ENCODE assay signal across 26 cellular contexts in the genomic region with DNA sequence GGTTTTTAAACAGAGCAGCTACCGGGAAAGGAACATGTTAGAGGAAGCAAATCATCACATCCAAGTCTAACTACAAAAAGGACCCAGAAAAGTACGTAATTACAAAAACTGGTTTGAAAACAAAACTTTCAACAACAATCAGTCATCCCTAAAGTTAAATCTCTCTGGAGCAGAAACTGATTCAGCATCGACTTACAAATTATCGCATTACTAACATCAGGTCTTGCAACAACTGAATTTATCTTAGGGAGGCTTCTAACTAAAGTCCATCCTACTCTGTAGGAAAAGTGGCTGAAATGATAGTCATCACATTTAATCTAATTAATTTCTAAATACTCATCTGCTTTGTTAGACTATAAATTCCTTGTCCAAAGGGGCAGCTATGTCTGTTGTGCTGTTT.
DNase-seq lines count a peak whose midpoint lies in the region; ATAC-seq and TF ChIP-seq lines count a peak whose summit lies in the region.
"Had no signal": no experiment of that assay in that cellular context is flagged by ENCODE, and none has a peak within 500 bp of the region (broad histone marks: within the 10 kb centered on the region; RNA-seq: fewer than 3 reads in every experiment).

No MANE protein-coding gene starts in this region.

- H3K9me3 ChIP-seq in thyroid gland, result no peaks in the 10 kb centered on the region
- H3K9me3 ChIP-seq: colonic mucosa, SJSA1 had no signal

- ATAC-seq in activated naive CD8-positive, alpha-beta T cell treated with anti-CD3 and anti-CD28 coated beads, Interleukin-2, amount 50 U/mL, for 24 hours, result no peak
- ATAC-seq in natural killer cell, result no peak
- ATAC-seq: activated T-cell treated with anti-CD3 and anti-CD28 coated beads, Interleukin-2, amount 50 U/mL, for 4 hours; HCT116 had no signal

- H3K9me3 Mint-ChIP-seq in activated naive CD8-positive, alpha-beta T cell treated with anti-CD3 and anti-CD28 coated beads for 36 hours, result no peaks in the 10 kb centered on the region
- H3K9me3 Mint-ChIP-seq in activated naive CD8-positive, alpha-beta T cell treated with anti-CD3 and anti-CD28 coated beads, Interleukin-2, amount 50 U/mL, for 24 hours, result no peaks in the 10 kb centered on the region
- H3K9me3 Mint-ChIP-seq in natural killer cell, result no peaks in the 10 kb centered on the region
- H3K9me3 Mint-ChIP-seq: activated T-cell treated with anti-CD3 and anti-CD28 coated beads, Interleukin-2, amount 50 U/mL, for 4 hours; type B pancreatic cell had no signal

- no peak overlapping the region for H3K4me3 Mint-ChIP-seq in activated naive CD8-positive, alpha-beta T cell treated with anti-CD3 and anti-CD28 coated beads for 36 hours
- H3K4me3 Mint-ChIP-seq in activated naive CD8-positive, alpha-beta T cell treated with anti-CD3 and anti-CD28 coated beads, Interleukin-2, amount 50 U/mL, for 24 hours, result no peak overlapping the region
- H3K4me3 Mint-ChIP-seq in natural killer cell, result no peak overlapping the region
- H3K4me3 Mint-ChIP-seq: activated T-cell treated with anti-CD3 and anti-CD28 coated beads, Interleukin-2, amount 50 U/mL, for 4 hours; type B pancreatic cell had no signal

- peaks cover 23 to 44% of the 10 kb centered on the region in 2 donors for H3K4me1 ChIP-seq in thyroid gland
- H3K4me1 ChIP-seq: colonic mucosa had no signal

- H3K27ac Mint-ChIP-seq in activated naive CD8-positive, alpha-beta T cell treated with anti-CD3 and anti-CD28 coated beads for 36 hours, result peak overlapping the region; percentile 25
- no peak overlapping the region for H3K27ac Mint-ChIP-seq in activated naive CD8-positive, alpha-beta T cell treated with anti-CD3 and anti-CD28 coated beads, Interleukin-2, amount 50 U/mL, for 24 hours
- H3K27ac Mint-ChIP-seq in natural killer cell, result peak overlapping the region; percentile 4 to 16
- H3K27ac Mint-ChIP-seq: type B pancreatic cell had no signal

- TF ChIP-seq CTCF in natural killer cell (IDR thresholded peaks at IDR 0.05), result no peak
- no peak for TF ChIP-seq CTCF in thyroid gland (IDR thresholded peaks at IDR 0.05)

- H3K27ac ChIP-seq in thyroid gland, result peak overlapping the region in 2 of 3 donors; percentile 13 to 26
- H3K27ac ChIP-seq: C4-2B, colonic mucosa, SJSA1 had no signal

- no peak for TF ChIP-seq POLR2A in thyroid gland (IDR thresholded peaks at IDR 0.05)

- 47 to 65% methylated on average over 4 of the region's 4 CpGs for WGBS in thyroid gland, 2 donors

- H3K4me1 Mint-ChIP-seq in activated naive CD8-positive, alpha-beta T cell treated with anti-CD3 and anti-CD28 coated beads for 36 hours, result peaks cover 72% of the 10 kb centered on the region
- H3K4me1 Mint-ChIP-seq in activated naive CD8-positive, alpha-beta T cell treated with anti-CD3 and anti-CD28 coated beads, Interleukin-2, amount 50 U/mL, for 24 hours, result peaks cover 78% of the 10 kb centered on the region
- H3K4me1 Mint-ChIP-seq in natural killer cell, result peaks cover 69 to 74% of the 10 kb centered on the region in 2 donors

- H3K36me3 Mint-ChIP-seq in activated naive CD8-positive, alpha-beta T cell treated with anti-CD3 and anti-CD28 coated beads for 36 hours, result peaks cover 3% of the 10 kb centered on the region
- no peaks in the 10 kb centered on the region for H3K36me3 Mint-ChIP-seq in activated naive CD8-positive, alpha-beta T cell treated with anti-CD3 and anti-CD28 coated beads, Interleukin-2, amount 50 U/mL, for 24 hours (ENCODE audit: low read depth)
- H3K36me3 Mint-ChIP-seq in natural killer cell, result no peaks in the 10 kb centered on the region
- H3K36me3 Mint-ChIP-seq: type B pancreatic cell had no signal

- intact Hi-C loops in natural killer cell (cut with micrococcal nuclease) (loop anchor here (5.0 kb wide), 1 partner anchor 57 kb away; no protein-coding TSS in a partner anchor), thyroid gland (cut with DNase I) (no loop called here)

- H3K27me3 ChIP-seq in thyroid gland, result no peaks in the 10 kb centered on the region
- H3K27me3 ChIP-seq: colonic mucosa, SJSA1 had no signal

- H3K27me3 Mint-ChIP-seq in activated naive CD8-positive, alpha-beta T cell treated with anti-CD3 and anti-CD28 coated beads for 36 hours, result no peaks in the 10 kb centered on the region
- H3K27me3 Mint-ChIP-seq in activated naive CD8-positive, alpha-beta T cell treated with anti-CD3 and anti-CD28 coated beads, Interleukin-2, amount 50 U/mL, for 24 hours, result no peaks in the 10 kb centered on the region
- no peaks in the 10 kb centered on the region for H3K27me3 Mint-ChIP-seq in natural killer cell (ENCODE audit: low read depth in 2 of 2)
- H3K27me3 Mint-ChIP-seq: type B pancreatic cell had no signal

- no peaks in the 10 kb centered on the region for H3K36me3 ChIP-seq in thyroid gland
- H3K36me3 ChIP-seq: colonic mucosa, SJSA1 had no signal

- DNase-seq in activated naive CD8-positive, alpha-beta T cell treated with anti-CD3 and anti-CD28 coated beads for 36 hours, result no peak
- DNase-seq in activated naive CD8-positive, alpha-beta T cell treated with anti-CD3 and anti-CD28 coated beads, Interleukin-2, amount 50 U/mL, for 24 hours, result no peak
- DNase-seq in amniotic epithelial cell (ENCODE audit: low read depth) (peak; percentile 64), natural killer cell (no peak), thyroid gland (no peak), hepatic stellate cell (ENCODE audit: low spot score) (no peak), NCI-H2081 (lab: John Stamatoyannopoulos, UW) (no peak)
- no peak for DNase-seq in activated naive CD4-positive, alpha-beta T cell treated with Interleukin-2 at 50 U/mL for 16 hours
- DNase-seq: activated CD4-positive, CD25-positive, alpha-beta regulatory T cell treated with anti-CD3 and anti-CD28 coated beads, Interleukin-2, amount 50 U/mL, for 72 hours; activated naive CD4-positive, alpha-beta T cell; activated T-cell treated with anti-CD3 and anti-CD28 coated beads, Interleukin-2, amount 50 U/mL, for 4 hours; amygdala; colonic mucosa; DND-41; effector CD8-positive, alpha-beta T cell; foreskin melanocyte; KBM-7; mammary epithelial cell; NCI-H1105; NCI-H1930; NK-92 treated with Interleukin-12 subunit alpha and Interleukin-12 subunit beta, amount 100 ng/mL, for 24 hours; occipital lobe had no signal

- no peak overlapping the region for H3K4me3 ChIP-seq in thyroid gland (replicated peaks in 1 of 3)
- H3K4me3 ChIP-seq: colonic mucosa, SJSA1 had no signal
